12 cellular contexts compared by ENCODE assay signal in genomic region chr11:102172127-102172848, GRCh38.
A peak's percentile ranks its signal among the peaks of the same experiment; 100 is the strongest.
DNase-seq lines count a peak whose midpoint lies in the region; ATAC-seq, FAIRE-seq and TF ChIP-seq lines count a peak whose summit lies in the region.
"Had no signal": no experiment of that assay in that cellular context is flagged by ENCODE, and none has a peak within 500 bp of the region (broad histone marks: within the 10 kb centered on the region; RNA-seq: fewer than 3 reads in every experiment).

No MANE protein-coding gene starts in this region.

- 47% methylated on average over 6 of the region's 6 CpGs for WGBS in upper lobe of left lung, 2 donors

- H3K4me1 Mint-ChIP-seq in activated T-cell treated with anti-CD3 and anti-CD28 coated beads, Interleukin-2, amount 50 U/mL, for 72 hours (ENCODE audit: low read depth): no peaks in the 10 kb centered on the region

- H3K9me3 ChIP-seq in breast epithelium: no peaks in the 10 kb centered on the region
- no peaks in the 10 kb centered on the region for H3K9me3 ChIP-seq in keratinocyte (ENCODE audit: control insufficient read depth, low read depth, low read length)
- no peaks in the 10 kb centered on the region for H3K9me3 ChIP-seq in upper lobe of left lung

- ATAC-seq in activated T-cell treated with anti-CD3 and anti-CD28 coated beads, Interleukin-2, amount 50 U/mL, for 72 hours (replicated peaks in 1 of 2): no peak
- ATAC-seq in upper lobe of left lung (ENCODE audit: low FRiP score in 2 of 2): peak in 1 of 2 donors; percentile 69

- H3K36me3 Mint-ChIP-seq in activated T-cell treated with anti-CD3 and anti-CD28 coated beads, Interleukin-2, amount 50 U/mL, for 72 hours (ENCODE audit: insufficient read depth in 2 of 2): no peaks in the 10 kb centered on the region

- peaks cover 74% of the 10 kb centered on the region for H3K79me2 ChIP-seq in keratinocyte (ENCODE audit: control insufficient read depth, insufficient read depth, low read length)

- no peak for TF ChIP-seq EP300 in upper lobe of left lung (IDR thresholded peaks at IDR 0.05)

- TF ChIP-seq CTCF in breast epithelium (IDR thresholded peaks at IDR 0.05): no peak
- no peak for TF ChIP-seq CTCF in keratinocyte (optimal IDR thresholded peaks at IDR 0.05 in 1 of 3, IDR thresholded peaks at IDR 0.05 in 1 of 3, conservative IDR thresholded peaks at IDR 0.05 in 1 of 3; ENCODE audit: extremely low read depth in 1 of 3, insufficient read depth in 2 of 3, low read length in 3 of 3)
- TF ChIP-seq CTCF in upper lobe of left lung (IDR thresholded peaks at IDR 0.05): no peak

- H4K20me1 ChIP-seq in keratinocyte (ENCODE audit: control insufficient read depth, extremely low read depth, insufficient read depth, low read length): no peaks in the 10 kb centered on the region

- H3K4me3 Mint-ChIP-seq in activated T-cell treated with anti-CD3 and anti-CD28 coated beads, Interleukin-2, amount 50 U/mL, for 72 hours: no peak overlapping the region

- H3K36me3 ChIP-seq in breast epithelium: no peaks in the 10 kb centered on the region
- peaks cover 6 to 13% of the 10 kb centered on the region in 2 experiments for H3K36me3 ChIP-seq in keratinocyte (ENCODE audit: control insufficient read depth in 2 of 2, extremely low read depth in 1 of 2, insufficient read depth in 2 of 2, low read length in 2 of 2)
- peaks cover 0 to 11% (median 2%) of the 10 kb centered on the region in 4 donors for H3K36me3 ChIP-seq in upper lobe of left lung

- H3K4me3 ChIP-seq in breast epithelium (no peak overlapping the region), keratinocyte (ENCODE audit: control insufficient read depth in 2 of 3, extremely low read depth in 1 of 3, insufficient read depth in 2 of 3, low read depth in 1 of 3, low read length in 3 of 3) (no peak overlapping the region), upper lobe of left lung (no peak overlapping the region)

- H3K9me3 Mint-ChIP-seq in activated T-cell treated with anti-CD3 and anti-CD28 coated beads, Interleukin-2, amount 50 U/mL, for 72 hours: no peaks in the 10 kb centered on the region

- H2AFZ ChIP-seq in keratinocyte (ENCODE audit: control insufficient read depth, low read length): no peak overlapping the region

- no peaks in the 10 kb centered on the region for H3K27me3 ChIP-seq in breast epithelium
- no peaks in the 10 kb centered on the region for H3K27me3 ChIP-seq in keratinocyte (ENCODE audit: control insufficient read depth, extremely low read depth, insufficient read depth, low read length)
- H3K27me3 ChIP-seq in upper lobe of left lung: no peaks in the 10 kb centered on the region

- DNase-seq in activated T-cell treated with anti-CD3 and anti-CD28 coated beads, Interleukin-2, amount 50 U/mL, for 72 hours: no peak
- DNase-seq in activated T-cell treated with anti-CD3 and anti-CD28 coated beads, Interleukin-2, amount 50 U/mL, for 48 hours: no peak
- DNase-seq in breast epithelium (ENCODE audit: low spot score in 2 of 2) (no peak), keratinocyte (ENCODE audit: low read depth, low spot score) (no peak), upper lobe of left lung (peak in 1 of 2 donors; percentile 53), putamen (ENCODE audit: low spot score) (no peak), GF-D8 (lab: John Stamatoyannopoulos, UW) (no peak), T-helper 1 cell (no peak)
- DNase-seq: activated T-cell treated with anti-CD3 and anti-CD28 coated beads for 4 hours, NCI-H1417 treated with DMSO at 0.1 percent for 48 hours had no signal

- no peaks in the 10 kb centered on the region for H3K9me1 ChIP-seq in keratinocyte (ENCODE audit: control insufficient read depth, extremely low read depth, insufficient read depth, low read length)

- no peak for TF ChIP-seq POLR2A in breast epithelium (IDR thresholded peaks at IDR 0.05)
- TF ChIP-seq POLR2A in upper lobe of left lung (IDR thresholded peaks at IDR 0.05): no peak

- H3K27ac Mint-ChIP-seq in activated T-cell treated with anti-CD3 and anti-CD28 coated beads, Interleukin-2, amount 50 U/mL, for 72 hours: peak overlapping the region; percentile 86

- dilution Hi-C loops in keratinocyte (cut with MboI; ENCODE audit: extremely low pct_ligation_motif_present, low sequenced_read_pairs): no loop called here

- H3K9ac ChIP-seq in keratinocyte (ENCODE audit: control insufficient read depth, extremely low read depth, insufficient read depth, low read length): no peak overlapping the region

- intact Hi-C loops in breast epithelium (cut with DNase I; ENCODE audit: low total_unique reads): loop anchor here (10.0 kb wide), 1 partner anchor 67 kb away; no protein-coding TSS in a partner anchor

- peak overlapping the region; percentile 20 for H3K4me2 ChIP-seq in keratinocyte (ENCODE audit: control insufficient read depth, extremely low read depth, insufficient read depth, low read depth, low read length)

- no peaks in the 10 kb centered on the region for H3K4me1 ChIP-seq in breast epithelium
- peaks cover 47% of the 10 kb centered on the region for H3K4me1 ChIP-seq in keratinocyte (ENCODE audit: control insufficient read depth, extremely low read depth, insufficient read depth, low read length)
- H3K4me1 ChIP-seq in upper lobe of left lung: peaks cover 5 to 18% (median 12%) of the 10 kb centered on the region in 4 donors

- FAIRE-seq in keratinocyte (lab: Jason Lieb, UNC): no peak
- FAIRE-seq: A204.1, TTC549 had no signal

- H3K27me3 Mint-ChIP-seq in activated T-cell treated with anti-CD3 and anti-CD28 coated beads, Interleukin-2, amount 50 U/mL, for 72 hours (ENCODE audit: low read depth): peaks cover 23% of the 10 kb centered on the region

- peak overlapping the region; percentile 56 to 62 for H3K27ac ChIP-seq in breast epithelium
- peak overlapping the region; percentile 23 for H3K27ac ChIP-seq in keratinocyte (ENCODE audit: control insufficient read depth, insufficient read depth, low read length)
- H3K27ac ChIP-seq in upper lobe of left lung: peak overlapping the region; percentile 49 to 78 (median 60)
